ENCODE assay signal across 29 cellular contexts in the genomic region with DNA sequence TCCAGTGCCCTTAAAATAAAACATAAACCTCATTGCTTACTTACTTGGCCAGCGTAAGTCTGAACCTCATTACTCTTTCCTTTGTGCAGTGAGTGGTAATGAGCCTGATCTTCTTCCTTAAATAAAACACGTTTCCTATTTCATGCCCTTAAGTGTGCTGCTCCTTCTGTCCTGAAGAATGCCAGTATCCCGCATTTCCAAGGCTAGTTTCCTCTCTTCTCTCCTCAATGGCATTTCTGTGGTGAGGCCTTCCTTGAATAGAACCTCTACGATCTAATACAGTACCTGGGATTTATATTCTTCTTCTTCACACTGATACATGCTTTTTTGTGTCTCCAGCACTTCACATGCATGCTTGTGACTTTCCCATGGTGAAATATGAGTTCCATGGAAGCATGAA.
"Had no signal": no experiment of that assay in that cellular context is flagged by ENCODE, and none has a peak within 500 bp of the region (broad histone marks: within the 10 kb centered on the region; RNA-seq: fewer than 3 reads in every experiment).

No MANE protein-coding gene starts in this region.

- DNase-seq: immature natural killer cell; kidney; left colon; left lung; lower lobe of right lung; mammary epithelial cell; mesenchymal stem cell; naive thymus-derived CD8-positive, alpha-beta T cell; nucleus accumbens; pancreas; posterior cingulate gyrus; right cardiac atrium; stimulated activated CD4-positive, alpha-beta T cell treated with anti-CD3 and anti-CD28 coated beads, Interleukin-12 subunit alpha, Interleukin-12 subunit beta, amount 100 ng/mL, for 4 hours; stimulated activated CD4-positive, alpha-beta T cell treated with anti-CD3 and anti-CD28 coated beads, Interleukin-15, amount 100 ng/mL, for 24 hours; stimulated activated CD4-positive, alpha-beta T cell treated with anti-CD3 and anti-CD28 coated beads, Interleukin-2, amount 100 ng/mL, for 24 hours; stimulated activated CD4-positive, alpha-beta T cell treated with anti-CD3 and anti-CD28 coated beads, Interleukin-4, amount 100 ng/mL, for 1 hour; stimulated activated naive B cell treated with anti-CD40 and anti-IgM and Interleukin-4, amounts not matched to agents 10 μg/mL and 1 μg/mL and 100 μg/mL, for 72 hours; stimulated activated naive CD8-positive, alpha-beta T cell treated with anti-CD3 and anti-CD28 coated beads, Interleukin-15, Interleukin-2, amounts not matched to agents 100 U/mL and 50 U/mL, for 24 hours; stomach; testis; thyroid gland; transverse colon; upper lobe of left lung had no signal

- H3K4me3 ChIP-seq: left lung, lower lobe of right lung, pancreas, prostate gland, skin epidermis, stomach, testis, thyroid gland, transverse colon, upper lobe of left lung, vagina had no signal

- H3K27me3 ChIP-seq: left lung, testis, thyroid gland, transverse colon, upper lobe of left lung, vagina had no signal

- H3K9me3 Mint-ChIP-seq: immature natural killer cell, neural crest cell had no signal

- H3K27ac Mint-ChIP-seq: immature natural killer cell; naive thymus-derived CD8-positive, alpha-beta T cell; nephron; stimulated activated naive B cell treated with anti-CD40 and anti-IgM and Interleukin-4, amounts not matched to agents 10 μg/mL and 1 μg/mL and 100 μg/mL, for 72 hours had no signal

- H3K36me3 ChIP-seq: left lung, lower lobe of right lung, pancreas, prostate gland, stomach, thyroid gland, transverse colon, upper lobe of left lung, vagina had no signal

- H3K9me3 ChIP-seq: lower lobe of right lung, pancreas, prostate gland, testis, thyroid gland, transverse colon, upper lobe of left lung, vagina had no signal

- H3K27ac ChIP-seq: left lung, lower lobe of right lung, pancreas, prostate gland, skin epidermis, stomach, testis, thyroid gland, transverse colon, upper lobe of left lung, vagina had no signal

- ATAC-seq: left colon; left lung; lower lobe of right lung; naive thymus-derived CD8-positive, alpha-beta T cell; pancreas; right cardiac atrium; sciatic nerve; stimulated activated naive B cell treated with anti-CD40 and anti-IgM and Interleukin-4, amounts not matched to agents 10 μg/mL and 1 μg/mL and 100 μg/mL, for 72 hours; stimulated activated naive CD8-positive, alpha-beta T cell treated with anti-CD3 and anti-CD28 coated beads, Interleukin-15, Interleukin-2, amounts not matched to agents 100 U/mL and 50 U/mL, for 24 hours had no signal

- H3K27me3 Mint-ChIP-seq: stimulated activated naive B cell treated with anti-CD40 and anti-IgM and Interleukin-4, amounts not matched to agents 10 μg/mL and 1 μg/mL and 100 μg/mL, for 72 hours had no signal

- H3K36me3 Mint-ChIP-seq: immature natural killer cell; stimulated activated naive B cell treated with anti-CD40 and anti-IgM and Interleukin-4, amounts not matched to agents 10 μg/mL and 1 μg/mL and 100 μg/mL, for 72 hours had no signal

- H3K4me3 Mint-ChIP-seq: immature natural killer cell; naive thymus-derived CD8-positive, alpha-beta T cell; nephron; neural crest cell; stimulated activated naive B cell treated with anti-CD40 and anti-IgM and Interleukin-4, amounts not matched to agents 10 μg/mL and 1 μg/mL and 100 μg/mL, for 72 hours had no signal

- H3K4me1 ChIP-seq: left lung, lower lobe of right lung, pancreas, prostate gland, stomach, testis, thyroid gland, transverse colon, upper lobe of left lung, vagina had no signal

- H3K4me1 Mint-ChIP-seq: immature natural killer cell; naive thymus-derived CD8-positive, alpha-beta T cell; nephron; neural crest cell; stimulated activated naive B cell treated with anti-CD40 and anti-IgM and Interleukin-4, amounts not matched to agents 10 μg/mL and 1 μg/mL and 100 μg/mL, for 72 hours had no signal
